Comparison of ENCODE assay signal across 1 cellular context in genomic region chr2:12457831-12458230, GRCh38.
TF ChIP-seq lines count a peak whose summit lies in the region.

No MANE protein-coding gene starts in this region.

TF ChIP-seq in IMR-90, 13 proteins besides CTCF, POLR2A, EP300 and RAD21 (continued from another document):
- TF ChIP-seq BHLHE40 (IDR thresholded peaks at IDR 0.05; ENCODE audit: low read depth, low read length): no peak
